8 cellular contexts compared by ENCODE assay signal in the genomic region with DNA sequence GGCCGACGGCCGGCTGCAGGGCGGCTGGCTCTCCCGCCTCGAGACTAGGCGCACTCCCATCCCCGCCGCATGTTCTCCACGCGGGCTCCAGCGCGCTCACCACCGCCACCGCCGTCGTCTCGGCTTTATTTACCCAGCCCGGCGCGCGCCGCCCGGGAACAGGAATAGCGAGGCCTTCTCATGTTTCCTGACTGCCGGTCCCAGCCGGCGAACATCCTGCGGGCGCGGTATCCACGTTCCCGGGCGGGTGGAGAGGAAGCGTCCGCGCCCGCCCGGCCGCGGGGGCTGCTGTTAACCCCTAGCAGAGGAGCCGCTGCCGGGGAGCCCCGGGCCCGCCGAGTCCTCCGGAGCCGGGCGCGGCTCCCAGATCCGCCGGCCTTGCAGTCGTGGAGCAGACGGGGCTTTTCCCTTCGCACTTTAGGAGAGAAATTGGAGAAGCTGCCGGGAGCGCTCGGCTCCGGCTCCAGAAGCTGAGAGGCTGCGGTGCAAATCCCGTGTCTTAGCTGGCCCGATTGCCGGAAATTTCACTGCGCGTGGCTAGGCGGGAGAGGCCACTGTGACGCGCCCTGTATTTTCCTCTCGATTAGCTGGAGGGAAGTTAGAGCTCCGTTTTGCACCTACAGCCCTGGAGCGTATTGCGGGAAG. TPM values are rescaled to one million over a fixed set of nuclear protein-coding genes. Genes with fewer than 3 reads are reported as not detected.
DNase-seq lines count a peak whose midpoint lies in the region; ATAC-seq and TF ChIP-seq lines count a peak whose summit lies in the region.

MKX (minus strand) TSS at position 101 of the 645 bp plus-strand sequence. CDS start 2,404 bp downstream, outside the sequence.

- whole genome bisulfite sequencing in psoas muscle, 3 donors = 1% methylated on average over 59 to 72 of the region's 72 CpGs

- H3K27me3 ChIP-seq in left ventricle myocardium inferior (ENCODE audit: low read depth) (peaks cover 100% of the 10 kb centered on the region), psoas muscle (ENCODE audit: insufficient read depth in 3 of 3, low read length in 2 of 3) (peaks cover 4 to 92% (median 34%) of the 10 kb centered on the region in 3 donors)

- intact Hi-C loops in activated T-helper 2 cell treated with anti-CD3 and anti-CD28 coated beads, Interferon-gamma antibody, Interleukin-2, Interleukin-4, amounts not matched to agents 10 μg/mL and 5 μg/mL and 100 μg/mL, durations not matched to agents 14 hours and 24 hours and 36 hours (cut with micrococcal nuclease) = loop anchor here (2.0 to 10.0 kb wide), 3 partner anchors 253 to 1529 kb away; partner anchors contain the start of genes BAMBI, GAD2 and ODAD2
- intact Hi-C loops in left ventricle myocardium inferior (cut with micrococcal nuclease) (no loop called here), psoas muscle (cut with DNase I) (loop anchor here in 1 of 2 donors (10.0 kb wide), 1 partner anchor 639 kb away; no protein-coding TSS in a partner anchor)

- no peak within 1 kb of the TSS for H3K27ac ChIP-seq in left ventricle myocardium inferior (replicated peaks)
- H3K27ac ChIP-seq in psoas muscle = no peak within 1 kb of the TSS

- no peak within 1 kb of the TSS for H3K27ac Mint-ChIP-seq in activated T-helper 2 cell treated with anti-CD3 and anti-CD28 coated beads, Interferon-gamma antibody, Interleukin-2, Interleukin-4, amounts not matched to agents 10 μg/mL and 5 μg/mL and 100 μg/mL, durations not matched to agents 14 hours and 24 hours and 36 hours

- TF ChIP-seq CTCF in AG04449 (IDR thresholded peaks at IDR 0.05; ENCODE audit: insufficient read depth, low read length, missing control alignments) = no peak
- no peak for TF ChIP-seq CTCF in left ventricle myocardium inferior (IDR thresholded peaks at IDR 0.05; ENCODE audit: borderline replicate concordance)
- no peak for TF ChIP-seq CTCF in psoas muscle (IDR thresholded peaks at IDR 0.05)
- TF ChIP-seq CTCF in GM13977 (IDR thresholded peaks at IDR 0.05; ENCODE audit: extremely low read depth, insufficient read depth, missing control alignments) = no peak

- peak; percentile 10 to 48 (median 32) for ATAC-seq in psoas muscle

- H3K36me3 Mint-ChIP-seq in activated T-helper 2 cell treated with anti-CD3 and anti-CD28 coated beads, Interferon-gamma antibody, Interleukin-2, Interleukin-4, amounts not matched to agents 10 μg/mL and 5 μg/mL and 100 μg/mL, durations not matched to agents 14 hours and 24 hours and 36 hours (ENCODE audit: low read depth) = no peaks in the 10 kb centered on the region

- H3K4me1 ChIP-seq in left ventricle myocardium inferior (peaks cover 59% of the 10 kb centered on the region), psoas muscle (peaks cover 22% of the 10 kb centered on the region)

- in situ Hi-C loops in GM13977 (cut with MboI; ENCODE audit: low pct_unique_long_range_greater_than_20kb, low sequenced_read_pairs, unreplicated experiment) (no loop called here), G401 (cut with HindIII; ENCODE audit: low sequenced_read_pairs) (no loop called here)

- H3K4me3 ChIP-seq in AG04449 (ENCODE audit: low read depth, low read length) (peak within 1 kb of the TSS; percentile 61), left ventricle myocardium inferior (peak within 1 kb of the TSS; percentile 81), psoas muscle (peak within 1 kb of the TSS; percentile 75)

- POLR2A ChIA-PET in AG04449 (lab: Yijun Ruan, JAX) = no interaction called here

- CTCF ChIA-PET in AG04449 (lab: Yijun Ruan, JAX) = interaction anchor here (1.3 to 1.8 kb wide), 4 partner anchors 14 to 496 kb away, joined by 3 to 5 read pairs (median 4); no protein-coding TSS in a partner anchor

- H3K4me3 Mint-ChIP-seq in activated T-helper 2 cell treated with anti-CD3 and anti-CD28 coated beads, Interferon-gamma antibody, Interleukin-2, Interleukin-4, amounts not matched to agents 10 μg/mL and 5 μg/mL and 100 μg/mL, durations not matched to agents 14 hours and 24 hours and 36 hours (ENCODE audit: low read depth) = peak within 1 kb of the TSS; percentile 35

- no peaks in the 10 kb centered on the region for H3K36me3 ChIP-seq in left ventricle myocardium inferior
- H3K36me3 ChIP-seq in psoas muscle (ENCODE audit: insufficient read depth in 1 of 2, low read depth in 1 of 2) = no peaks in the 10 kb centered on the region

- H3K4me1 Mint-ChIP-seq in activated T-helper 2 cell treated with anti-CD3 and anti-CD28 coated beads, Interferon-gamma antibody, Interleukin-2, Interleukin-4, amounts not matched to agents 10 μg/mL and 5 μg/mL and 100 μg/mL, durations not matched to agents 14 hours and 24 hours and 36 hours (ENCODE audit: low read depth) = peaks cover 25% of the 10 kb centered on the region

- H3K9me3 ChIP-seq in left ventricle myocardium inferior (replicated peaks) (no peaks in the 10 kb centered on the region), psoas muscle (no peaks in the 10 kb centered on the region)

- DNase-seq in AG04449 (ENCODE audit: low read depth, low spot score) (no peak), HK-2 (ENCODE audit: unreplicated experiment) (peak; percentile 40), left ventricle myocardium inferior (peak; percentile 21), psoas muscle (peak; percentile 60 to 62), GM13977 (ENCODE audit: low spot score) (no peak), G401 (ENCODE audit: low spot score) (no peak), GOT3 (lab: John Stamatoyannopoulos, UW) (no peak)
- no peak for DNase-seq in activated T-helper 2 cell treated with anti-CD3 and anti-CD28 coated beads, Interferon-gamma antibody, Interleukin-2, Interleukin-4, amounts not matched to agents 10 μg/mL and 5 μg/mL and 100 μg/mL, durations not matched to agents 14 hours and 24 hours and 36 hours (ENCODE audit: low spot score)

- peaks cover 65% of the 10 kb centered on the region for H3K27me3 Mint-ChIP-seq in activated T-helper 2 cell treated with anti-CD3 and anti-CD28 coated beads, Interferon-gamma antibody, Interleukin-2, Interleukin-4, amounts not matched to agents 10 μg/mL and 5 μg/mL and 100 μg/mL, durations not matched to agents 14 hours and 24 hours and 36 hours (ENCODE audit: low read depth)

- H3K9me3 Mint-ChIP-seq in activated T-helper 2 cell treated with anti-CD3 and anti-CD28 coated beads, Interferon-gamma antibody, Interleukin-2, Interleukin-4, amounts not matched to agents 10 μg/mL and 5 μg/mL and 100 μg/mL, durations not matched to agents 14 hours and 24 hours and 36 hours = no peaks in the 10 kb centered on the region

RNA-seq across cellular contexts. Expression of gene MKX, which starts in this region (rescaled TPM):
- total RNA-seq in activated T-helper 2 cell treated with anti-CD3 and anti-CD28 coated beads, Interferon-gamma antibody, Interleukin-2, Interleukin-4, amounts not matched to agents 10 μg/mL and 5 μg/mL and 100 μg/mL, durations not matched to agents 14 hours and 24 hours and 36 hours = not detected in 2 replicates
- total RNA-seq in left ventricle myocardium inferior (0.22 TPM), psoas muscle (under 1 TPM in 3 of 4 donors, not detected in 1; 0.06 to 0.24 (median 0.19) TPM)
- under 1 TPM; 0.01 to 0.07 (median 0.05) TPM for polyA plus RNA-seq in psoas muscle
- total RNA-seq in G401 (2014; rRNA removed; shearing (Covaris generic)) = not detected in 2 replicates

Comparison
In these comparisons a context has a peak if more than half of its experiments do, and no peak if none do; other contexts are left out.
1. Peak in DNase-seq and H3K4me3 ChIP-seq in left ventricle myocardium inferior; RNA of the gene not detected or under 1 TPM.
2. Peak in DNase-seq, ATAC-seq and H3K4me3 ChIP-seq in psoas muscle; RNA of the gene not detected or under 1 TPM.